Comparison of ENCODE assay signal across 1 cellular context in the genomic region with DNA sequence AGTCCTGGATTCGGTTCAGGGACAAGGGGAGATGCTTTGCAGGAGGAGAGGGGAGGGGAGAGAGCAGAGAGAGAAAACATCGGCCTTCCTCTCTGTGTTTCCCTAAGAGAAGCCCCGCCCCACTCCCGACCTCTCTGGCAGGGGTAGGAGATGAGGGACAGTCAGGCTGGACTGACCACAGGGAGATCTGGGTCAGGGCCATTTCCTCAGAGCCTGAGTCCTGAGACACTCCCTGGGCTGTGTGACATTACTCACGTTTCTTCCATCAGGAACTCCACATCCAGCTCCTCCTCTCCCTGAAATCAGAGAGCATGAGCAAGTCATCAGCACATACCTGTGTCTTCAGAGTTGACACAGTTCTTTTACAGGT.
TF ChIP-seq lines count a peak whose summit lies in the region.

No MANE protein-coding gene starts in this region.

TF ChIP-seq in SK-N-SH, 30 proteins besides CTCF, POLR2A, EP300 and RAD21 (continued from another document):
- TF ChIP-seq, protein P1, sequence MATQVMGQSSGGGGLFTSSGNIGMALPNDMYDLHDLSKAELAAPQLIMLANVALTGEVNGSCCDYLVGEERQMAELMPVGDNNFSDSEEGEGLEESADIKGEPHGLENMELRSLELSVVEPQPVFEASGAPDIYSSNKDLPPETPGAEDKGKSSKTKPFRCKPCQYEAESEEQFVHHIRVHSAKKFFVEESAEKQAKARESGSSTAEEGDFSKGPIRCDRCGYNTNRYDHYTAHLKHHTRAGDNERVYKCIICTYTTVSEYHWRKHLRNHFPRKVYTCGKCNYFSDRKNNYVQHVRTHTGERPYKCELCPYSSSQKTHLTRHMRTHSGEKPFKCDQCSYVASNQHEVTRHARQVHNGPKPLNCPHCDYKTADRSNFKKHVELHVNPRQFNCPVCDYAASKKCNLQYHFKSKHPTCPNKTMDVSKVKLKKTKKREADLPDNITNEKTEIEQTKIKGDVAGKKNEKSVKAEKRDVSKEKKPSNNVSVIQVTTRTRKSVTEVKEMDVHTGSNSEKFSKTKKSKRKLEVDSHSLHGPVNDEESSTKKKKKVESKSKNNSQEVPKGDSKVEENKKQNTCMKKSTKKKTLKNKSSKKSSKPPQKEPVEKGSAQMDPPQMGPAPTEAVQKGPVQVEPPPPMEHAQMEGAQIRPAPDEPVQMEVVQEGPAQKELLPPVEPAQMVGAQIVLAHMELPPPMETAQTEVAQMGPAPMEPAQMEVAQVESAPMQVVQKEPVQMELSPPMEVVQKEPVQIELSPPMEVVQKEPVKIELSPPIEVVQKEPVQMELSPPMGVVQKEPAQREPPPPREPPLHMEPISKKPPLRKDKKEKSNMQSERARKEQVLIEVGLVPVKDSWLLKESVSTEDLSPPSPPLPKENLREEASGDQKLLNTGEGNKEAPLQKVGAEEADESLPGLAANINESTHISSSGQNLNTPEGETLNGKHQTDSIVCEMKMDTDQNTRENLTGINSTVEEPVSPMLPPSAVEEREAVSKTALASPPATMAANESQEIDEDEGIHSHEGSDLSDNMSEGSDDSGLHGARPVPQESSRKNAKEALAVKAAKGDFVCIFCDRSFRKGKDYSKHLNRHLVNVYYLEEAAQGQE (IDR thresholded peaks at IDR 0.05; ENCODE audit: low read depth, low read length) = no peak
- TF ChIP-seq TEAD4 (IDR thresholded peaks at IDR 0.05; ENCODE audit: borderline replicate concordance, insufficient read depth) = no peak
- no peak for TF ChIP-seq RFX5 (IDR thresholded peaks at IDR 0.05; ENCODE audit: low read length)
- TF ChIP-seq YY1 (IDR thresholded peaks at IDR 0.05; ENCODE audit: low read depth) = no peak
- no peak for TF ChIP-seq FOXJ3 (CRISPR knock-in tag; IDR thresholded peaks at IDR 0.05)
- no peak for TF ChIP-seq CHD2 (IDR thresholded peaks at IDR 0.05; ENCODE audit: low read length, partially characterized antibody)
- TF ChIP-seq TAF1 (IDR thresholded peaks at IDR 0.05; ENCODE audit: borderline replicate concordance, low read depth, low read length) = no peak
- no peak for TF ChIP-seq RCOR1 (IDR thresholded peaks at IDR 0.05; ENCODE audit: low read length)
- TF ChIP-seq SMC3 (IDR thresholded peaks at IDR 0.05; ENCODE audit: low read depth, low read length) = no peak
- TF ChIP-seq MXI1 (IDR thresholded peaks at IDR 0.05; ENCODE audit: low read depth, low read length) = no peak
